In the genomic region with DNA sequence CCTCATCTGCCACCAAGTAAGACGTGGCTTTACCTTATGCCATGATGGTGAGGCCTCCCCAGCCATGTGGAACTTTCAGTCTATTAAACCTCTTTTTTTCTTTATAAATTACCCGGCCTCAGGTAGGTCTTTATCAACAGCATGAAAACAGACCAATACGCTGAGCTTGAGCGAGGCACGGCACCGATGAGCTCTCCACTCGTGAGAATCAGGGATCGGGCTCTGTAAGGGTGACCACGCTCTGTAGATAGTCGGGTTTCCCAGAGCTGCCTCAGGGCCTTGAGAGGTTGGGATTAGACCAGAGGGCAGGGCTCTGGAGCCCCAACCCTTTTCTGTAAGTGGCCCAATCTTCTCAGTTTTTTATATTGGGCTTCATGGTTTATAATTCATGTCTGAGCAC, we compare ENCODE assay signal across 18 cellular contexts.
DNase-seq lines count a peak whose midpoint lies in the region; ATAC-seq and TF ChIP-seq lines count a peak whose summit lies in the region.
"Had no signal": no experiment of that assay in that cellular context is flagged by ENCODE, and none has a peak within 500 bp of the region (broad histone marks: within the 10 kb centered on the region; RNA-seq: fewer than 3 reads in every experiment).

No MANE protein-coding gene starts in this region.

- no peak overlapping the region for H2BK120ac ChIP-seq in neuronal stem cell (ENCODE audit: low read depth, low read length)

- no peak overlapping the region for H3K18ac ChIP-seq in neuronal stem cell (ENCODE audit: low read length)

- no peaks in the 10 kb centered on the region for H3K36me3 Mint-ChIP-seq in activated naive CD4-positive, alpha-beta T cell treated with anti-CD3 and anti-CD28 coated beads, Interleukin-2, amount 10 ng/mL, durations not matched to agents 7 days and 5 days
- H3K36me3 Mint-ChIP-seq: CD14-positive monocyte; CD4-positive, CD25-positive, alpha-beta regulatory T cell; CD8-positive, alpha-beta T cell had no signal

- no peak overlapping the region for H3K4ac ChIP-seq in neuronal stem cell (ENCODE audit: low read length)

- peaks cover 0 to 5% (median 0%) of the 10 kb centered on the region in 3 experiments for H3K27me3 ChIP-seq in neuronal stem cell (ENCODE audit: control insufficient read depth in 3 of 3, insufficient read depth in 3 of 3, low read depth in 1 of 3, low read length in 3 of 3)
- peaks cover 7% of the 10 kb centered on the region for H3K27me3 ChIP-seq in upper lobe of right lung
- H3K27me3 ChIP-seq: BE2C, BLaER1 had no signal

- ATAC-seq in upper lobe of right lung (no peak), HG02973 (IDR thresholded peaks at IDR 0.05; ENCODE audit: unreplicated experiment) (no peak)

- H2AK5ac ChIP-seq in neuronal stem cell (ENCODE audit: low read depth, low read length), result peak overlapping the region; percentile 20

- H3K14ac ChIP-seq in neuronal stem cell (ENCODE audit: low read length), result no peak overlapping the region

- H3K79me1 ChIP-seq in neuronal stem cell (ENCODE audit: low read depth, low read length), result no peaks in the 10 kb centered on the region

- intact Hi-C loops in upper lobe of right lung (cut with DNase I), result no loop called here

- no CpG with 5 or more reads among the region's 10 CpGs for WGBS in neuronal stem cell (ENCODE audit: extremely low coverage in 2 of 2, insufficient read length in 2 of 2, insufficient replicate concordance in 1 of 2), 2 donors

- no peak overlapping the region for H3K23ac ChIP-seq in neuronal stem cell (ENCODE audit: low read depth, low read length, poor library complexity)

- no peak overlapping the region for H4K91ac ChIP-seq in neuronal stem cell (ENCODE audit: low read depth, low read length, poor library complexity)

- no peak overlapping the region for H3K4me2 ChIP-seq in neuronal stem cell (ENCODE audit: insufficient read depth, low read length, poor library complexity, severe bottlenecking)
- H3K4me2 ChIP-seq: BLaER1 had no signal

- H3K27me3 Mint-ChIP-seq in activated naive CD4-positive, alpha-beta T cell treated with anti-CD3 and anti-CD28 coated beads, Interleukin-2, amount 10 ng/mL, durations not matched to agents 7 days and 5 days, result peaks cover 14% of the 10 kb centered on the region
- H3K27me3 Mint-ChIP-seq: CD4-positive, CD25-positive, alpha-beta regulatory T cell had no signal

- H3K4me1 ChIP-seq in neuronal stem cell (ENCODE audit: control insufficient read depth in 2 of 2, insufficient read depth in 1 of 2, low read depth in 1 of 2, low read length in 2 of 2) (peaks cover 0 to 4% of the 10 kb centered on the region in 2 donors), upper lobe of right lung (no peaks in the 10 kb centered on the region)
- H3K4me1 ChIP-seq: BE2C, Caco-2 had no signal

- H3K4me3 ChIP-seq in neuronal stem cell (ENCODE audit: low read length in 2 of 2) (no peak overlapping the region), upper lobe of right lung (no peak overlapping the region)
- H3K4me3 ChIP-seq: BLaER1 had no signal

- no peaks in the 10 kb centered on the region for H3K9me3 ChIP-seq in neuronal stem cell (replicated peaks in 1 of 2; ENCODE audit: control insufficient read depth in 2 of 2, insufficient read depth in 1 of 2, low read depth in 1 of 2, low read length in 2 of 2)
- H3K9me3 ChIP-seq in upper lobe of right lung, result no peaks in the 10 kb centered on the region
- H3K9me3 ChIP-seq: BE2C, BLaER1, Caco-2 had no signal

- H3K4me1 Mint-ChIP-seq in activated naive CD4-positive, alpha-beta T cell treated with anti-CD3 and anti-CD28 coated beads, Interleukin-2, amount 10 ng/mL, durations not matched to agents 7 days and 5 days, result peaks cover 24% of the 10 kb centered on the region

- no peak overlapping the region for H2BK15ac ChIP-seq in neuronal stem cell (ENCODE audit: low read length)

- H3K4me3 Mint-ChIP-seq in activated naive CD4-positive, alpha-beta T cell treated with anti-CD3 and anti-CD28 coated beads, Interleukin-2, amount 10 ng/mL, durations not matched to agents 7 days and 5 days, result no peak overlapping the region
- H3K4me3 Mint-ChIP-seq: CD14-positive monocyte; CD8-positive, alpha-beta T cell had no signal

- H3K36me3 ChIP-seq in neuronal stem cell (replicated peaks in 1 of 2; ENCODE audit: control insufficient read depth in 2 of 2, insufficient read depth in 2 of 2, low read length in 2 of 2) (no peaks in the 10 kb centered on the region), upper lobe of right lung (no peaks in the 10 kb centered on the region)
- H3K36me3 ChIP-seq: BE2C, BLaER1 had no signal

- peak; percentile 12 for DNase-seq in activated naive CD4-positive, alpha-beta T cell treated with anti-CD3 and anti-CD28 coated beads, Interleukin-2, amount 10 ng/mL, durations not matched to agents 7 days and 5 days
- DNase-seq in activated naive CD4-positive, alpha-beta T cell treated with anti-CD3 and anti-CD28 coated beads, Interleukin-2, amount 50 U/mL, for 16 hours, result no peak
- DNase-seq in neuronal stem cell (ENCODE audit: low spot score) (no peak), upper lobe of right lung (peak; percentile 21), NCI-H2029 treated with DMSO at 0.1 percent for 48 hours (lab: John Stamatoyannopoulos, UW) (no peak)
- DNase-seq: ACHN; BE2C; C1 segment of cervical spinal cord; Caco-2; Calu3; CD4-positive, CD25-positive, alpha-beta regulatory T cell; CD8-positive, alpha-beta T cell; DMS79 treated with DMSO at 0.1 percent for 48 hours; GF-D8 had no signal

- CTCF ChIA-PET in activated naive CD4-positive, alpha-beta T cell treated with anti-CD3 and anti-CD28 coated beads, Interleukin-2, amount 10 ng/mL, durations not matched to agents 7 days and 5 days (lab: Charles Lee), result no interaction called here

- H3K9me3 Mint-ChIP-seq in activated naive CD4-positive, alpha-beta T cell treated with anti-CD3 and anti-CD28 coated beads, Interleukin-2, amount 10 ng/mL, durations not matched to agents 7 days and 5 days, result no peaks in the 10 kb centered on the region
- H3K9me3 Mint-ChIP-seq: CD4-positive, CD25-positive, alpha-beta regulatory T cell; CD8-positive, alpha-beta T cell had no signal

- no peak overlapping the region for H2BK12ac ChIP-seq in neuronal stem cell (ENCODE audit: low read length)

- H3K9ac ChIP-seq in neuronal stem cell (ENCODE audit: low read depth, low read length, poor library complexity), result no peak overlapping the region
- H3K9ac ChIP-seq: BLaER1 had no signal

- no peak for TF ChIP-seq CTCF in upper lobe of right lung (IDR thresholded peaks at IDR 0.05)

- H2BK5ac ChIP-seq in neuronal stem cell (ENCODE audit: low read length), result no peak overlapping the region

- H4K8ac ChIP-seq in neuronal stem cell (ENCODE audit: low read depth, low read length), result no peak overlapping the region

- no peak overlapping the region for H3K27ac ChIP-seq in neuronal stem cell (replicated peaks; ENCODE audit: low read length)
- no peak overlapping the region for H3K27ac ChIP-seq in upper lobe of right lung
- H3K27ac ChIP-seq: 22Rv1, BLaER1 had no signal

- H2AFZ ChIP-seq in neuronal stem cell (ENCODE audit: low read length), result no peak overlapping the region

- H3K27ac Mint-ChIP-seq in activated naive CD4-positive, alpha-beta T cell treated with anti-CD3 and anti-CD28 coated beads, Interleukin-2, amount 10 ng/mL, durations not matched to agents 7 days and 5 days, result no peak overlapping the region
- H3K27ac Mint-ChIP-seq: CD14-positive monocyte; CD4-positive, CD25-positive, alpha-beta regulatory T cell; CD8-positive, alpha-beta T cell had no signal

Comparison
In these comparisons a context has a peak if more than half of its experiments do, and no peak if none do; other contexts are left out.
1. DNase-seq: peak in activated naive CD4-positive, alpha-beta T cell treated with anti-CD3 and anti-CD28 coated beads, Interleukin-2, amount 10 ng/mL, durations not matched to agents 7 days and 5 days (single experiment) and upper lobe of right lung (single experiment); none in activated naive CD4-positive, alpha-beta T cell treated with anti-CD3 and anti-CD28 coated beads, Interleukin-2, amount 50 U/mL, for 16 hours (single experiment), neuronal stem cell (single experiment) and NCI-H2029 treated with DMSO at 0.1 percent for 48 hours (single experiment).